In the genomic region with DNA sequence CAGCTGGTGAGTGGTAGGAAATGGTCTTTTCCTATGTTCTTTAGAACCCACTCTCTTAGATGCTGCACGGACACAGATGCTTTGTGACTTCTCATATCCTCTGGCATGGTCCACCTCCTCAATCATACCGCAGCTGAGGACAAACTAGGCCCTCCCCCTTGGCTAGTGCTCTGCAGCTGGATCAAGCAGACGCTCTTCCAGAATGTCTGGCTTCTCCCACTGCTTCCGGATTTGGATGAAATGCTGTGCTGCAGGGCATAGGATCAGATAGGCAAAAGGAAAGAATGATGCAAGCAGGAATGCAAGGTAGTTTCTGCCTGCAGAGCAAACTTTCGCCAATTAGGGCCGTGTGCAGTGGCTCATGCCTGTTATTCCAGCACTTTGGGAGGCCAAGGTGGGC, we compare ENCODE assay signal across 2 cellular contexts.
TF ChIP-seq lines count a peak whose summit lies in the region.

No MANE protein-coding gene starts in this region.

TF ChIP-seq in H1, 55 proteins besides CTCF, POLR2A, EP300 and RAD21 (continued from another document):
- no peak for TF ChIP-seq ATF2 (IDR thresholded peaks at IDR 0.05; ENCODE audit: low read length)
- no peak for TF ChIP-seq ASH2L (IDR thresholded peaks at IDR 0.05; ENCODE audit: low read length)
- TF ChIP-seq ZNF274 (IDR thresholded peaks at IDR 0.05; ENCODE audit: borderline replicate concordance, extremely low read depth, low read length): no peak
- TF ChIP-seq, protein P1, sequence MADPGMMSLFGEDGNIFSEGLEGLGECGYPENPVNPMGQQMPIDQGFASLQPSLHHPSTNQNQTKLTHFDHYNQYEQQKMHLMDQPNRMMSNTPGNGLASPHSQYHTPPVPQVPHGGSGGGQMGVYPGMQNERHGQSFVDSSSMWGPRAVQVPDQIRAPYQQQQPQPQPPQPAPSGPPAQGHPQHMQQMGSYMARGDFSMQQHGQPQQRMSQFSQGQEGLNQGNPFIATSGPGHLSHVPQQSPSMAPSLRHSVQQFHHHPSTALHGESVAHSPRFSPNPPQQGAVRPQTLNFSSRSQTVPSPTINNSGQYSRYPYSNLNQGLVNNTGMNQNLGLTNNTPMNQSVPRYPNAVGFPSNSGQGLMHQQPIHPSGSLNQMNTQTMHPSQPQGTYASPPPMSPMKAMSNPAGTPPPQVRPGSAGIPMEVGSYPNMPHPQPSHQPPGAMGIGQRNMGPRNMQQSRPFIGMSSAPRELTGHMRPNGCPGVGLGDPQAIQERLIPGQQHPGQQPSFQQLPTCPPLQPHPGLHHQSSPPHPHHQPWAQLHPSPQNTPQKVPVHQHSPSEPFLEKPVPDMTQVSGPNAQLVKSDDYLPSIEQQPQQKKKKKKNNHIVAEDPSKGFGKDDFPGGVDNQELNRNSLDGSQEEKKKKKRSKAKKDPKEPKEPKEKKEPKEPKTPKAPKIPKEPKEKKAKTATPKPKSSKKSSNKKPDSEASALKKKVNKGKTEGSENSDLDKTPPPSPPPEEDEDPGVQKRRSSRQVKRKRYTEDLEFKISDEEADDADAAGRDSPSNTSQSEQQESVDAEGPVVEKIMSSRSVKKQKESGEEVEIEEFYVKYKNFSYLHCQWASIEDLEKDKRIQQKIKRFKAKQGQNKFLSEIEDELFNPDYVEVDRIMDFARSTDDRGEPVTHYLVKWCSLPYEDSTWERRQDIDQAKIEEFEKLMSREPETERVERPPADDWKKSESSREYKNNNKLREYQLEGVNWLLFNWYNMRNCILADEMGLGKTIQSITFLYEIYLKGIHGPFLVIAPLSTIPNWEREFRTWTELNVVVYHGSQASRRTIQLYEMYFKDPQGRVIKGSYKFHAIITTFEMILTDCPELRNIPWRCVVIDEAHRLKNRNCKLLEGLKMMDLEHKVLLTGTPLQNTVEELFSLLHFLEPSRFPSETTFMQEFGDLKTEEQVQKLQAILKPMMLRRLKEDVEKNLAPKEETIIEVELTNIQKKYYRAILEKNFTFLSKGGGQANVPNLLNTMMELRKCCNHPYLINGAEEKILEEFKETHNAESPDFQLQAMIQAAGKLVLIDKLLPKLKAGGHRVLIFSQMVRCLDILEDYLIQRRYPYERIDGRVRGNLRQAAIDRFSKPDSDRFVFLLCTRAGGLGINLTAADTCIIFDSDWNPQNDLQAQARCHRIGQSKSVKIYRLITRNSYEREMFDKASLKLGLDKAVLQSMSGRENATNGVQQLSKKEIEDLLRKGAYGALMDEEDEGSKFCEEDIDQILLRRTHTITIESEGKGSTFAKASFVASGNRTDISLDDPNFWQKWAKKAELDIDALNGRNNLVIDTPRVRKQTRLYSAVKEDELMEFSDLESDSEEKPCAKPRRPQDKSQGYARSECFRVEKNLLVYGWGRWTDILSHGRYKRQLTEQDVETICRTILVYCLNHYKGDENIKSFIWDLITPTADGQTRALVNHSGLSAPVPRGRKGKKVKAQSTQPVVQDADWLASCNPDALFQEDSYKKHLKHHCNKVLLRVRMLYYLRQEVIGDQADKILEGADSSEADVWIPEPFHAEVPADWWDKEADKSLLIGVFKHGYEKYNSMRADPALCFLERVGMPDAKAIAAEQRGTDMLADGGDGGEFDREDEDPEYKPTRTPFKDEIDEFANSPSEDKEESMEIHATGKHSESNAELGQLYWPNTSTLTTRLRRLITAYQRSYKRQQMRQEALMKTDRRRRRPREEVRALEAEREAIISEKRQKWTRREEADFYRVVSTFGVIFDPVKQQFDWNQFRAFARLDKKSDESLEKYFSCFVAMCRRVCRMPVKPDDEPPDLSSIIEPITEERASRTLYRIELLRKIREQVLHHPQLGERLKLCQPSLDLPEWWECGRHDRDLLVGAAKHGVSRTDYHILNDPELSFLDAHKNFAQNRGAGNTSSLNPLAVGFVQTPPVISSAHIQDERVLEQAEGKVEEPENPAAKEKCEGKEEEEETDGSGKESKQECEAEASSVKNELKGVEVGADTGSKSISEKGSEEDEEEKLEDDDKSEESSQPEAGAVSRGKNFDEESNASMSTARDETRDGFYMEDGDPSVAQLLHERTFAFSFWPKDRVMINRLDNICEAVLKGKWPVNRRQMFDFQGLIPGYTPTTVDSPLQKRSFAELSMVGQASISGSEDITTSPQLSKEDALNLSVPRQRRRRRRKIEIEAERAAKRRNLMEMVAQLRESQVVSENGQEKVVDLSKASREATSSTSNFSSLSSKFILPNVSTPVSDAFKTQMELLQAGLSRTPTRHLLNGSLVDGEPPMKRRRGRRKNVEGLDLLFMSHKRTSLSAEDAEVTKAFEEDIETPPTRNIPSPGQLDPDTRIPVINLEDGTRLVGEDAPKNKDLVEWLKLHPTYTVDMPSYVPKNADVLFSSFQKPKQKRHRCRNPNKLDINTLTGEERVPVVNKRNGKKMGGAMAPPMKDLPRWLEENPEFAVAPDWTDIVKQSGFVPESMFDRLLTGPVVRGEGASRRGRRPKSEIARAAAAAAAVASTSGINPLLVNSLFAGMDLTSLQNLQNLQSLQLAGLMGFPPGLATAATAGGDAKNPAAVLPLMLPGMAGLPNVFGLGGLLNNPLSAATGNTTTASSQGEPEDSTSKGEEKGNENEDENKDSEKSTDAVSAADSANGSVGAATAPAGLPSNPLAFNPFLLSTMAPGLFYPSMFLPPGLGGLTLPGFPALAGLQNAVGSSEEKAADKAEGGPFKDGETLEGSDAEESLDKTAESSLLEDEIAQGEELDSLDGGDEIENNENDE (IDR thresholded peaks at IDR 0.05; ENCODE audit: insufficient replicate concordance, low read length): no peak
- no peak for TF ChIP-seq TBP (IDR thresholded peaks at IDR 0.05; ENCODE audit: low read depth, low read length)

TF ChIP-seq in HepG2, 621 proteins besides CTCF, POLR2A, EP300 and RAD21 (continued from another document):
- no peak for TF ChIP-seq HINFP (CRISPR knock-in tag; IDR thresholded peaks at IDR 0.05; ENCODE audit: low read depth)
- no peak for TF ChIP-seq TEAD3 (CRISPR knock-in tag; optimal IDR thresholded peaks at IDR 0.05; ENCODE audit: borderline replicate concordance)
- TF ChIP-seq PHF5A (CRISPR knock-in tag; IDR thresholded peaks at IDR 0.05; ENCODE audit: low read depth, unreplicated experiment): no peak
- no peak for TF ChIP-seq SIX4 (CRISPR knock-in tag; IDR thresholded peaks at IDR 0.05)
- TF ChIP-seq ZSCAN20 (CRISPR knock-in tag; IDR thresholded peaks at IDR 0.05; ENCODE audit: borderline replicate concordance): no peak
- TF ChIP-seq ZC3H13 (CRISPR knock-in tag; IDR thresholded peaks at IDR 0.05): no peak
- 0 out of 2 replicates have a peak, but pooled peaks have one; percentile 23 for TF ChIP-seq CEBPG (CRISPR knock-in tag; IDR thresholded peaks at IDR 0.05)
- peak; percentile 51; the same call in 1 of the 2 replicates for TF ChIP-seq ZNF331 (CRISPR knock-in tag; IDR thresholded peaks at IDR 0.05)
- no peak for TF ChIP-seq SNAI1 (CRISPR knock-in tag; IDR thresholded peaks at IDR 0.05; ENCODE audit: borderline replicate concordance)
- TF ChIP-seq, protein P2, sequence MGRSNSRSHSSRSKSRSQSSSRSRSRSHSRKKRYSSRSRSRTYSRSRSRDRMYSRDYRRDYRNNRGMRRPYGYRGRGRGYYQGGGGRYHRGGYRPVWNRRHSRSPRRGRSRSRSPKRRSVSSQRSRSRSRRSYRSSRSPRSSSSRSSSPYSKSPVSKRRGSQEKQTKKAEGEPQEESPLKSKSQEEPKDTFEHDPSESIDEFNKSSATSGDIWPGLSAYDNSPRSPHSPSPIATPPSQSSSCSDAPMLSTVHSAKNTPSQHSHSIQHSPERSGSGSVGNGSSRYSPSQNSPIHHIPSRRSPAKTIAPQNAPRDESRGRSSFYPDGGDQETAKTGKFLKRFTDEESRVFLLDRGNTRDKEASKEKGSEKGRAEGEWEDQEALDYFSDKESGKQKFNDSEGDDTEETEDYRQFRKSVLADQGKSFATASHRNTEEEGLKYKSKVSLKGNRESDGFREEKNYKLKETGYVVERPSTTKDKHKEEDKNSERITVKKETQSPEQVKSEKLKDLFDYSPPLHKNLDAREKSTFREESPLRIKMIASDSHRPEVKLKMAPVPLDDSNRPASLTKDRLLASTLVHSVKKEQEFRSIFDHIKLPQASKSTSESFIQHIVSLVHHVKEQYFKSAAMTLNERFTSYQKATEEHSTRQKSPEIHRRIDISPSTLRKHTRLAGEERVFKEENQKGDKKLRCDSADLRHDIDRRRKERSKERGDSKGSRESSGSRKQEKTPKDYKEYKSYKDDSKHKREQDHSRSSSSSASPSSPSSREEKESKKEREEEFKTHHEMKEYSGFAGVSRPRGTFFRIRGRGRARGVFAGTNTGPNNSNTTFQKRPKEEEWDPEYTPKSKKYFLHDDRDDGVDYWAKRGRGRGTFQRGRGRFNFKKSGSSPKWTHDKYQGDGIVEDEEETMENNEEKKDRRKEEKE (IDR thresholded peaks at IDR 0.05): no peak
- no peak for TF ChIP-seq SRSF9 (IDR thresholded peaks at IDR 0.05; ENCODE audit: borderline replicate concordance, insufficient read depth, low read depth, low read length, poor library complexity, severe bottlenecking)
- no peak for TF ChIP-seq ARNTL (CRISPR knock-in tag; IDR thresholded peaks at IDR 0.05)
- no peak for TF ChIP-seq HOXA9 (CRISPR knock-in tag; IDR thresholded peaks at IDR 0.05; ENCODE audit: borderline replicate concordance)
- no peak for TF ChIP-seq ZSCAN9 (CRISPR knock-in tag; IDR thresholded peaks at IDR 0.05; ENCODE audit: borderline replicate concordance)
- no peak for TF ChIP-seq ZIK1 (CRISPR knock-in tag; IDR thresholded peaks at IDR 0.05; ENCODE audit: borderline replicate concordance, low read depth)
- no peak for TF ChIP-seq ZNF224 (CRISPR knock-in tag; IDR thresholded peaks at IDR 0.05)
- no peak for TF ChIP-seq DPF2 (CRISPR knock-in tag; IDR thresholded peaks at IDR 0.05; ENCODE audit: borderline replicate concordance, low read depth)
- no peak for TF ChIP-seq NKX3-1 (CRISPR knock-in tag; IDR thresholded peaks at IDR 0.05)
- TF ChIP-seq MTF1 (CRISPR knock-in tag; IDR thresholded peaks at IDR 0.05): peak; percentile 90; the same call in 1 of the 2 replicates
- TF ChIP-seq HOXA5 (CRISPR knock-in tag; IDR thresholded peaks at IDR 0.05): no peak
